1 cellular context compared by ENCODE assay signal in the genomic region with DNA sequence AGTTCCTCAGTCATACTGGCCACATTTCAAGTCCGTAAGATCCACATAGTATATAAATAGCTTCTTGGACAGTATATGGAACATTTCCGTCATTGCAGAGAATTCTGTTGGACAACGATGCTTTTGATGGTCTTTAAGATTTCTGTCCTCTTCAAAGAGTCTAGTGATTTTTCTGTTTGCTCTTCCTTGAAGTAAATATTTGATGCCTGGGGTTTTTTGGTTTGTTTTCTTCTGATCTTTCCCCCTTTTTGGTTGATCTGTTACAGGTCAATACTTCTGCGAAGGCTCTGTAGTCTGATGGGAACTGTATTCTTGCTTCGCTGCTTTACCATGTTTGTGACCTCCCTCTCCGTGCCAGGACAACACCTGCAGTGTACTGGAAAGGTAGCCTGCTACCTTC.
TF ChIP-seq lines count a peak whose summit lies in the region.

No MANE protein-coding gene starts in this region.

TF ChIP-seq in HepG2, 621 proteins besides CTCF, POLR2A, EP300 and RAD21 (continued from another document and continues in another):
- TF ChIP-seq, protein P1, sequence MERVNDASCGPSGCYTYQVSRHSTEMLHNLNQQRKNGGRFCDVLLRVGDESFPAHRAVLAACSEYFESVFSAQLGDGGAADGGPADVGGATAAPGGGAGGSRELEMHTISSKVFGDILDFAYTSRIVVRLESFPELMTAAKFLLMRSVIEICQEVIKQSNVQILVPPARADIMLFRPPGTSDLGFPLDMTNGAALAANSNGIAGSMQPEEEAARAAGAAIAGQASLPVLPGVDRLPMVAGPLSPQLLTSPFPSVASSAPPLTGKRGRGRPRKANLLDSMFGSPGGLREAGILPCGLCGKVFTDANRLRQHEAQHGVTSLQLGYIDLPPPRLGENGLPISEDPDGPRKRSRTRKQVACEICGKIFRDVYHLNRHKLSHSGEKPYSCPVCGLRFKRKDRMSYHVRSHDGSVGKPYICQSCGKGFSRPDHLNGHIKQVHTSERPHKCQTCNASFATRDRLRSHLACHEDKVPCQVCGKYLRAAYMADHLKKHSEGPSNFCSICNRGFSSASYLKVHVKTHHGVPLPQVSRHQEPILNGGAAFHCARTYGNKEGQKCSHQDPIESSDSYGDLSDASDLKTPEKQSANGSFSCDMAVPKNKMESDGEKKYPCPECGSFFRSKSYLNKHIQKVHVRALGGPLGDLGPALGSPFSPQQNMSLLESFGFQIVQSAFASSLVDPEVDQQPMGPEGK (CRISPR knock-in tag; IDR thresholded peaks at IDR 0.05), result peak; percentile 69
- no peak for TF ChIP-seq NFYC (CRISPR knock-in tag; IDR thresholded peaks at IDR 0.05)
- TF ChIP-seq, protein P2, sequence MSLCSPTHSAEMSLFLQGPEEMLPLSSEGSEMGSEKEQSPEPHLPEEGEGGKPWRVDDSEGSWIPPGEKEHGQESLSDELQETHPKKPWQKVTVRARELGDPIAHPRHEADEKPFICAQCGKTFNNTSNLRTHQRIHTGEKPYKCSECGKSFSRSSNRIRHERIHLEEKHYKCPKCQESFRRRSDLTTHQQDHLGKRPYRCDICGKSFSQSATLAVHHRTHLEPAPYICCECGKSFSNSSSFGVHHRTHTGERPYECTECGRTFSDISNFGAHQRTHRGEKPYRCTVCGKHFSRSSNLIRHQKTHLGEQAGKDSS (CRISPR knock-in tag; IDR thresholded peaks at IDR 0.05; ENCODE audit: borderline replicate concordance, low read depth), result no peak
- TF ChIP-seq CREM (IDR thresholded peaks at IDR 0.05), result peak; percentile 94
- no peak for TF ChIP-seq CREM (CRISPR knock-in tag; IDR thresholded peaks at IDR 0.05)
- no peak for TF ChIP-seq SMC3 (IDR thresholded peaks at IDR 0.05; ENCODE audit: low read length)
- peak; percentile 100 for TF ChIP-seq BCL6 (CRISPR knock-in tag; IDR thresholded peaks at IDR 0.05)
- no peak for TF ChIP-seq ZNF530 (CRISPR knock-in tag; IDR thresholded peaks at IDR 0.05; ENCODE audit: low read depth)
- TF ChIP-seq ZNF484 (CRISPR knock-in tag; IDR thresholded peaks at IDR 0.05; ENCODE audit: borderline replicate concordance, low read depth), result no peak
- TF ChIP-seq, protein P3, sequence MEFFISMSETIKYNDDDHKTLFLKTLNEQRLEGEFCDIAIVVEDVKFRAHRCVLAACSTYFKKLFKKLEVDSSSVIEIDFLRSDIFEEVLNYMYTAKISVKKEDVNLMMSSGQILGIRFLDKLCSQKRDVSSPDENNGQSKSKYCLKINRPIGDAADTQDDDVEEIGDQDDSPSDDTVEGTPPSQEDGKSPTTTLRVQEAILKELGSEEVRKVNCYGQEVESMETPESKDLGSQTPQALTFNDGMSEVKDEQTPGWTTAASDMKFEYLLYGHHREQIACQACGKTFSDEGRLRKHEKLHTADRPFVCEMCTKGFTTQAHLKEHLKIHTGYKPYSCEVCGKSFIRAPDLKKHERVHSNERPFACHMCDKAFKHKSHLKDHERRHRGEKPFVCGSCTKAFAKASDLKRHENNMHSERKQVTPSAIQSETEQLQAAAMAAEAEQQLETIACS (CRISPR knock-in tag; IDR thresholded peaks at IDR 0.05), result no peak
- TF ChIP-seq SIX1 (CRISPR knock-in tag; IDR thresholded peaks at IDR 0.05; ENCODE audit: borderline replicate concordance), result peak; percentile 83; the same call in 1 of the 2 replicates
- TF ChIP-seq, protein P4, sequence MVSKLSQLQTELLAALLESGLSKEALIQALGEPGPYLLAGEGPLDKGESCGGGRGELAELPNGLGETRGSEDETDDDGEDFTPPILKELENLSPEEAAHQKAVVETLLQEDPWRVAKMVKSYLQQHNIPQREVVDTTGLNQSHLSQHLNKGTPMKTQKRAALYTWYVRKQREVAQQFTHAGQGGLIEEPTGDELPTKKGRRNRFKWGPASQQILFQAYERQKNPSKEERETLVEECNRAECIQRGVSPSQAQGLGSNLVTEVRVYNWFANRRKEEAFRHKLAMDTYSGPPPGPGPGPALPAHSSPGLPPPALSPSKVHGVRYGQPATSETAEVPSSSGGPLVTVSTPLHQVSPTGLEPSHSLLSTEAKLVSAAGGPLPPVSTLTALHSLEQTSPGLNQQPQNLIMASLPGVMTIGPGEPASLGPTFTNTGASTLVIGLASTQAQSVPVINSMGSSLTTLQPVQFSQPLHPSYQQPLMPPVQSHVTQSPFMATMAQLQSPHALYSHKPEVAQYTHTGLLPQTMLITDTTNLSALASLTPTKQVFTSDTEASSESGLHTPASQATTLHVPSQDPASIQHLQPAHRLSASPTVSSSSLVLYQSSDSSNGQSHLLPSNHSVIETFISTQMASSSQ (IDR thresholded peaks at IDR 0.05; ENCODE audit: low read depth), result peak; percentile 66
- TF ChIP-seq, protein P4 (CRISPR knock-in tag; IDR thresholded peaks at IDR 0.05; ENCODE audit: borderline replicate concordance), result peak; percentile 43; the same call in 1 of the 2 replicates
- TF ChIP-seq KDM1A (CRISPR knock-in tag; IDR thresholded peaks at IDR 0.05), result no peak
- no peak for TF ChIP-seq KDM5B (CRISPR knock-in tag; IDR thresholded peaks at IDR 0.05; ENCODE audit: borderline replicate concordance)
- TF ChIP-seq ZNF589 (CRISPR knock-in tag; conservative IDR thresholded peaks at IDR 0.05), result no peak
- no peak for TF ChIP-seq ZNF24 (IDR thresholded peaks at IDR 0.05)
- TF ChIP-seq, protein P5, sequence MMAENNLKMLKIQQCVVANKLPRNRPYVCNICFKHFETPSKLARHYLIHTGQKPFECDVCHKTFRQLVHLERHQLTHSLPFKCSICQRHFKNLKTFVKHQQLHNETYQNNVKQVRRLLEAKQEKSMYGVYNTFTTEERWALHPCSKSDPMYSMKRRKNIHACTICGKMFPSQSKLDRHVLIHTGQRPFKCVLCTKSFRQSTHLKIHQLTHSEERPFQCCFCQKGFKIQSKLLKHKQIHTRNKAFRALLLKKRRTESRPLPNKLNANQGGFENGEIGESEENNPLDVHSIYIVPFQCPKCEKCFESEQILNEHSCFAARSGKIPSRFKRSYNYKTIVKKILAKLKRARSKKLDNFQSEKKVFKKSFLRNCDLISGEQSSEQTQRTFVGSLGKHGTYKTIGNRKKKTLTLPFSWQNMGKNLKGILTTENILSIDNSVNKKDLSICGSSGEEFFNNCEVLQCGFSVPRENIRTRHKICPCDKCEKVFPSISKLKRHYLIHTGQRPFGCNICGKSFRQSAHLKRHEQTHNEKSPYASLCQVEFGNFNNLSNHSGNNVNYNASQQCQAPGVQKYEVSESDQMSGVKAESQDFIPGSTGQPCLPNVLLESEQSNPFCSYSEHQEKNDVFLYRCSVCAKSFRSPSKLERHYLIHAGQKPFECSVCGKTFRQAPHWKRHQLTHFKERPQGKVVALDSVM (CRISPR knock-in tag; IDR thresholded peaks at IDR 0.05), result no peak
- TF ChIP-seq ZNF614 (CRISPR knock-in tag; IDR thresholded peaks at IDR 0.05; ENCODE audit: borderline replicate concordance), result no peak
- no peak for TF ChIP-seq ZBTB1 (CRISPR knock-in tag; IDR thresholded peaks at IDR 0.05; ENCODE audit: borderline replicate concordance)
- TF ChIP-seq MBD4 (IDR thresholded peaks at IDR 0.05; ENCODE audit: borderline replicate concordance, low read length), result peak; percentile 87; the same call in 1 of the 2 replicates
- peak; percentile 51; the same call in 1 of the 2 replicates for TF ChIP-seq MEIS2 (CRISPR knock-in tag; IDR thresholded peaks at IDR 0.05)
- no peak for TF ChIP-seq ZNF446 (CRISPR knock-in tag; IDR thresholded peaks at IDR 0.05)
- TF ChIP-seq, protein P6, sequence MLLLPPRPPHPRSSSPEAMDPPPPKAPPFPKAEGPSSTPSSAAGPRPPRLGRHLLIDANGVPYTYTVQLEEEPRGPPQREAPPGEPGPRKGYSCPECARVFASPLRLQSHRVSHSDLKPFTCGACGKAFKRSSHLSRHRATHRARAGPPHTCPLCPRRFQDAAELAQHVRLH (CRISPR knock-in tag; IDR thresholded peaks at IDR 0.05; ENCODE audit: borderline replicate concordance, low read depth), result peak; percentile 53; the same call in 1 of the 2 replicates
- TF ChIP-seq BRCA1 (CRISPR knock-in tag; IDR thresholded peaks at IDR 0.05), result no peak
- no peak; the same call in 1 of the 2 replicates for TF ChIP-seq KLF12 (CRISPR knock-in tag; IDR thresholded peaks at IDR 0.05; ENCODE audit: borderline replicate concordance)
- no peak for TF ChIP-seq MXD4 (CRISPR knock-in tag; IDR thresholded peaks at IDR 0.05)
- TF ChIP-seq KDM4B (CRISPR knock-in tag; IDR thresholded peaks at IDR 0.05), result 0 out of 2 replicates have a peak, but pooled peaks have one; percentile 27
- TF ChIP-seq, protein P7, sequence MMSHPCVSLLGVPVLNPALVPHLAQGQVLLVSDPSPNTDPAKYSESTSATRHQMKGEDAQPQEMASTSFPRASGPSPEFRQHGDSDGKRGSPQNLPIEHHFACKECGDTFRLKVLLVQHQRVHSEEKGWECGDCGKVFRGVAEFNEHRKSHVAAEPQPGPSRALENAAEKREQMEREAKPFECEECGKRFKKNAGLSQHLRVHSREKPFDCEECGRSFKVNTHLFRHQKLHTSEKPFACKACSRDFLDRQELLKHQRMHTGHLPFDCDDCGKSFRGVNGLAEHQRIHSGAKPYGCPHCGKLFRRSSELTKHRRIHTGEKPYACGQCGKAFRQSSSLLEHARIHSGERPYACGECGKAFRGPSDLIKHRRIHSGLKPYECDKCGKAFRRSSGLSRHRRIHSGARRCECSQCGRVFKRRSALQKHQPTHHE (CRISPR knock-in tag; IDR thresholded peaks at IDR 0.05; ENCODE audit: borderline replicate concordance), result 0 out of 2 replicates have a peak, but pooled peaks have one; percentile 25
- TF ChIP-seq NR2F1 (CRISPR knock-in tag; IDR thresholded peaks at IDR 0.05), result peak; percentile 41 to 74; a peak in 3 of 4 replicates
- TF ChIP-seq SP4 (CRISPR knock-in tag; IDR thresholded peaks at IDR 0.05), result no peak
- TF ChIP-seq, protein P8, sequence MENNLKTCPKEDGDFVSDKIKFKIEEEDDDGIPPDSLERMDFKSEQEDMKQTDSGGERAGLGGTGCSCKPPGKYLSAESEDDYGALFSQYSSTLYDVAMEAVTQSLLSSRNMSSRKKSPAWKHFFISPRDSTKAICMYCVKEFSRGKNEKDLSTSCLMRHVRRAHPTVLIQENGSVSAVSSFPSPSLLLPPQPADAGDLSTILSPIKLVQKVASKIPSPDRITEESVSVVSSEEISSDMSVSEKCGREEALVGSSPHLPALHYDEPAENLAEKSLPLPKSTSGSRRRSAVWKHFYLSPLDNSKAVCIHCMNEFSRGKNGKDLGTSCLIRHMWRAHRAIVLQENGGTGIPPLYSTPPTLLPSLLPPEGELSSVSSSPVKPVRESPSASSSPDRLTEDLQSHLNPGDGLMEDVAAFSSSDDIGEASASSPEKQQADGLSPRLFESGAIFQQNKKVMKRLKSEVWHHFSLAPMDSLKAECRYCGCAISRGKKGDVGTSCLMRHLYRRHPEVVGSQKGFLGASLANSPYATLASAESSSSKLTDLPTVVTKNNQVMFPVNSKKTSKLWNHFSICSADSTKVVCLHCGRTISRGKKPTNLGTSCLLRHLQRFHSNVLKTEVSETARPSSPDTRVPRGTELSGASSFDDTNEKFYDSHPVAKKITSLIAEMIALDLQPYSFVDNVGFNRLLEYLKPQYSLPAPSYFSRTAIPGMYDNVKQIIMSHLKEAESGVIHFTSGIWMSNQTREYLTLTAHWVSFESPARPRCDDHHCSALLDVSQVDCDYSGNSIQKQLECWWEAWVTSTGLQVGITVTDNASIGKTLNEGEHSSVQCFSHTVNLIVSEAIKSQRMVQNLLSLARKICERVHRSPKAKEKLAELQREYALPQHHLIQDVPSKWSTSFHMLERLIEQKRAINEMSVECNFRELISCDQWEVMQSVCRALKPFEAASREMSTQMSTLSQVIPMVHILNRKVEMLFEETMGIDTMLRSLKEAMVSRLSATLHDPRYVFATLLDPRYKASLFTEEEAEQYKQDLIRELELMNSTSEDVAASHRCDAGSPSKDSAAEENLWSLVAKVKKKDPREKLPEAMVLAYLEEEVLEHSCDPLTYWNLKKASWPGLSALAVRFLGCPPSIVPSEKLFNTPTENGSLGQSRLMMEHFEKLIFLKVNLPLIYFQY (CRISPR knock-in tag; IDR thresholded peaks at IDR 0.05; ENCODE audit: borderline replicate concordance), result no peak
- TF ChIP-seq CHD4 (IDR thresholded peaks at IDR 0.05; ENCODE audit: borderline replicate concordance, low read length), result no peak
- TF ChIP-seq, protein P9, sequence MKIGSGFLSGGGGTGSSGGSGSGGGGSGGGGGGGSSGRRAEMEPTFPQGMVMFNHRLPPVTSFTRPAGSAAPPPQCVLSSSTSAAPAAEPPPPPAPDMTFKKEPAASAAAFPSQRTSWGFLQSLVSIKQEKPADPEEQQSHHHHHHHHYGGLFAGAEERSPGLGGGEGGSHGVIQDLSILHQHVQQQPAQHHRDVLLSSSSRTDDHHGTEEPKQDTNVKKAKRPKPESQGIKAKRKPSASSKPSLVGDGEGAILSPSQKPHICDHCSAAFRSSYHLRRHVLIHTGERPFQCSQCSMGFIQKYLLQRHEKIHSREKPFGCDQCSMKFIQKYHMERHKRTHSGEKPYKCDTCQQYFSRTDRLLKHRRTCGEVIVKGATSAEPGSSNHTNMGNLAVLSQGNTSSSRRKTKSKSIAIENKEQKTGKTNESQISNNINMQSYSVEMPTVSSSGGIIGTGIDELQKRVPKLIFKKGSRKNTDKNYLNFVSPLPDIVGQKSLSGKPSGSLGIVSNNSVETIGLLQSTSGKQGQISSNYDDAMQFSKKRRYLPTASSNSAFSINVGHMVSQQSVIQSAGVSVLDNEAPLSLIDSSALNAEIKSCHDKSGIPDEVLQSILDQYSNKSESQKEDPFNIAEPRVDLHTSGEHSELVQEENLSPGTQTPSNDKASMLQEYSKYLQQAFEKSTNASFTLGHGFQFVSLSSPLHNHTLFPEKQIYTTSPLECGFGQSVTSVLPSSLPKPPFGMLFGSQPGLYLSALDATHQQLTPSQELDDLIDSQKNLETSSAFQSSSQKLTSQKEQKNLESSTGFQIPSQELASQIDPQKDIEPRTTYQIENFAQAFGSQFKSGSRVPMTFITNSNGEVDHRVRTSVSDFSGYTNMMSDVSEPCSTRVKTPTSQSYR (CRISPR knock-in tag; IDR thresholded peaks at IDR 0.05; ENCODE audit: borderline replicate concordance), result peak; percentile 53; the same call in 1 of the 2 replicates
- TF ChIP-seq, protein P10, sequence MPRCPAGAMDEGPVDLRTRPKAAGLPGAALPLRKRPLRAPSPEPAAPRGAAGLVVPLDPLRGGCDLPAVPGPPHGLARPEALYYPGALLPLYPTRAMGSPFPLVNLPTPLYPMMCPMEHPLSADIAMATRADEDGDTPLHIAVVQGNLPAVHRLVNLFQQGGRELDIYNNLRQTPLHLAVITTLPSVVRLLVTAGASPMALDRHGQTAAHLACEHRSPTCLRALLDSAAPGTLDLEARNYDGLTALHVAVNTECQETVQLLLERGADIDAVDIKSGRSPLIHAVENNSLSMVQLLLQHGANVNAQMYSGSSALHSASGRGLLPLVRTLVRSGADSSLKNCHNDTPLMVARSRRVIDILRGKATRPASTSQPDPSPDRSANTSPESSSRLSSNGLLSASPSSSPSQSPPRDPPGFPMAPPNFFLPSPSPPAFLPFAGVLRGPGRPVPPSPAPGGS (CRISPR knock-in tag; IDR thresholded peaks at IDR 0.05), result no peak
- no peak for TF ChIP-seq ZNF850 (CRISPR knock-in tag; conservative IDR thresholded peaks at IDR 0.05)
- TF ChIP-seq MED1 (CRISPR knock-in tag; IDR thresholded peaks at IDR 0.05), result peak; percentile 79
- TF ChIP-seq SOX6 (IDR thresholded peaks at IDR 0.05), result no peak
- peak; percentile 88 for TF ChIP-seq SOX6 (CRISPR knock-in tag; IDR thresholded peaks at IDR 0.05)
